15 cellular contexts compared by ENCODE assay signal in genomic region chr1:167429612-167430011, GRCh38.
DNase-seq lines count a peak whose midpoint lies in the region; ATAC-seq, FAIRE-seq and TF ChIP-seq lines count a peak whose summit lies in the region.
"Had no signal": no experiment of that assay in that cellular context is flagged by ENCODE, and none has a peak within 500 bp of the region (broad histone marks: within the 10 kb centered on the region; RNA-seq: fewer than 3 reads in every experiment).

No MANE protein-coding gene starts in this region.

- ATAC-seq in GM19438 (IDR thresholded peaks at IDR 0.05; ENCODE audit: low read depth, unreplicated experiment) = peak; percentile 59
- ATAC-seq in HG03108 (IDR thresholded peaks at IDR 0.05; ENCODE audit: unreplicated experiment) = peak; percentile 58
- ATAC-seq in effector memory CD8-positive, alpha-beta T cell (replicated peaks) = no peak
- ATAC-seq: stimulated activated naive CD8-positive, alpha-beta T cell treated with anti-CD3 and anti-CD28 coated beads, Interleukin-15, Interleukin-2, amounts not matched to agents 100 U/mL and 50 U/mL, for 24 hours had no signal

- no peak for DNase-seq in GM18507 (ENCODE audit: extremely low spot score, insufficient read length, low read depth)
- no peak for DNase-seq in effector memory CD8-positive, alpha-beta T cell
- DNase-seq in NCI-H2107 (lab: John Stamatoyannopoulos, UW) = no peak
- DNase-seq in Peyer's patch = no peak
- no peak for DNase-seq in BE2C
- no peak for DNase-seq in NCI-H774 (lab: John Stamatoyannopoulos, UW)
- DNase-seq: activated CD4-positive, alpha-beta T cell treated with anti-CD3 and anti-CD28 coated beads, Interleukin-2, amount 50 U/mL, for 1 hour; aorta; hippocampal formation; stimulated activated CD4-positive, alpha-beta T cell treated with anti-CD3 and anti-CD28 coated beads, Interleukin-2, amount 100 ng/mL, for 24 hours; stimulated activated naive CD8-positive, alpha-beta T cell treated with anti-CD3 and anti-CD28 coated beads, Interleukin-15, Interleukin-2, amounts not matched to agents 100 U/mL and 50 U/mL, for 24 hours had no signal

- peak overlapping the region; percentile 30 to 40 for H3K4me3 Mint-ChIP-seq in effector memory CD8-positive, alpha-beta T cell

- H3K4me1 ChIP-seq in Peyer's patch (peaks cover 0 to 20% (median 4%) of the 10 kb centered on the region in 4 donors), BE2C (no peaks in the 10 kb centered on the region)

- peak overlapping the region in 1 of 4 donors; percentile 78 for H3K27ac ChIP-seq in Peyer's patch

- H3K36me3 Mint-ChIP-seq in effector memory CD8-positive, alpha-beta T cell (ENCODE audit: insufficient read depth) = peaks cover 57% of the 10 kb centered on the region

- TF ChIP-seq CTCF in Peyer's patch (IDR thresholded peaks at IDR 0.05) (no peak), BE2C (IDR thresholded peaks at IDR 0.05; ENCODE audit: low read depth, low read length) (no peak)

- H3K27me3 ChIP-seq in Peyer's patch (no peaks in the 10 kb centered on the region), BE2C (no peaks in the 10 kb centered on the region)

- TF ChIP-seq POLR2A in Peyer's patch (IDR thresholded peaks at IDR 0.05) = no peak

- no peaks in the 10 kb centered on the region for H3K36me3 ChIP-seq in Peyer's patch
- no peaks in the 10 kb centered on the region for H3K36me3 ChIP-seq in BE2C
- H3K36me3 ChIP-seq: HAP-1 had no signal

- H3K4me1 Mint-ChIP-seq in effector memory CD8-positive, alpha-beta T cell (ENCODE audit: low read depth in 2 of 2) = peaks cover 37 to 54% of the 10 kb centered on the region in 2 donors

- H3K9me3 ChIP-seq in Peyer's patch (no peaks in the 10 kb centered on the region), BE2C (no peaks in the 10 kb centered on the region)
- H3K9me3 ChIP-seq: HAP-1 had no signal

- H3K27me3 Mint-ChIP-seq in effector memory CD8-positive, alpha-beta T cell = no peaks in the 10 kb centered on the region

- peak overlapping the region; percentile 92 to 96 for H3K27ac Mint-ChIP-seq in effector memory CD8-positive, alpha-beta T cell

- H3K9me3 Mint-ChIP-seq in effector memory CD8-positive, alpha-beta T cell = no peaks in the 10 kb centered on the region

- H3K4me3 ChIP-seq in Peyer's patch = no peak overlapping the region
- H3K4me3 ChIP-seq in BE2C (ENCODE audit: low read depth, low read length) = no peak overlapping the region
- H3K4me3 ChIP-seq: HAP-1, lung had no signal

- peak; percentile 56 for FAIRE-seq in GM18507 (lab: Jason Lieb, UNC)
